ENCODE assay signal across 9 cellular contexts in the genomic region with DNA sequence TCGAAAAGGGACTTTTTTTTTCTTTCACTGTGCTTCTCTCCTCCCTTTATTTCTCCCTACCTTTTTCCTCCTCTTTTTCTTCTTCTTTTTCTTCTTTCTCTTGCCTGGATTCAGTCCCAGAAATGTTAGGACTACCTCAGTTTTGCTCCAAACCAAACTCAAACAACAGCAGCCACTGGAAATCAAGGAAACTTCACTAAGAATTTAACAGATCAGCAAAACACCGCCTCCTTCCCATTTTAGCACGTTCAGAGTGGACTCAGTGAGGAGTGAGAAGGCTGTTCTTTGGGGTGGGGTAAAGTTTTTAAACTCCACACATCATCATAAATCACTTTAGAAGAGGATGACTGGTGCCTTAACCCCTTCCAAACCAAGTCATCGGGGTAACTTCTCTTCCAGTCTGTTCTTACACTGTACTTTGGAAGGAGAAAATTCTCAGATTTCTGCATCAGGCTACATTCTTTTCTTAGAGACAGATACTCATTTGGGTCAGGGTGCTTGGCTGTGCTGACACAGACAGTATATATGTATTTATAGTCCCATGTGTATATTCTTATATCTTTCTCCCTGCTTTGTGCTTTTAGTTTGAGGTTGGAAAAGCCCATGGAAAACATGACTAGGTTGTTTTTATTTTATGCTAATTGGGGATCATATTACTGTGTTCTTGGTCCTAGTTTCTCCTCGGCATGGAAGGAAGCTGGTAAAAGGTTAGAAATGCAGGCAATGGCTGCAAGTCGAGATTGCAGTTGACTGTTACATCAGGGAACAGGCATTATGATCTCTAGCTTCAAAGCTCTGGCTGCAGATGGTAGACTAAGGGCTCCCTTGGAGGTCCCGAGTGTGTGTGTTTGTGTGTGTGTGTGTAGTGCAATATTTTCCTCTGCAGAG. TPM values are rescaled to one million over a fixed set of nuclear protein-coding genes. Genes with fewer than 3 reads are reported as not detected.
A peak's percentile ranks its signal among the peaks of the same experiment; 100 is the strongest.
DNase-seq lines count a peak whose midpoint lies in the region; ATAC-seq lines count a peak whose summit lies in the region.
"Had no signal": no experiment of that assay in that cellular context is flagged by ENCODE, and none has a peak within 500 bp of the region (broad histone marks: within the 10 kb centered on the region; RNA-seq: fewer than 3 reads in every experiment).

A gene with protein sequence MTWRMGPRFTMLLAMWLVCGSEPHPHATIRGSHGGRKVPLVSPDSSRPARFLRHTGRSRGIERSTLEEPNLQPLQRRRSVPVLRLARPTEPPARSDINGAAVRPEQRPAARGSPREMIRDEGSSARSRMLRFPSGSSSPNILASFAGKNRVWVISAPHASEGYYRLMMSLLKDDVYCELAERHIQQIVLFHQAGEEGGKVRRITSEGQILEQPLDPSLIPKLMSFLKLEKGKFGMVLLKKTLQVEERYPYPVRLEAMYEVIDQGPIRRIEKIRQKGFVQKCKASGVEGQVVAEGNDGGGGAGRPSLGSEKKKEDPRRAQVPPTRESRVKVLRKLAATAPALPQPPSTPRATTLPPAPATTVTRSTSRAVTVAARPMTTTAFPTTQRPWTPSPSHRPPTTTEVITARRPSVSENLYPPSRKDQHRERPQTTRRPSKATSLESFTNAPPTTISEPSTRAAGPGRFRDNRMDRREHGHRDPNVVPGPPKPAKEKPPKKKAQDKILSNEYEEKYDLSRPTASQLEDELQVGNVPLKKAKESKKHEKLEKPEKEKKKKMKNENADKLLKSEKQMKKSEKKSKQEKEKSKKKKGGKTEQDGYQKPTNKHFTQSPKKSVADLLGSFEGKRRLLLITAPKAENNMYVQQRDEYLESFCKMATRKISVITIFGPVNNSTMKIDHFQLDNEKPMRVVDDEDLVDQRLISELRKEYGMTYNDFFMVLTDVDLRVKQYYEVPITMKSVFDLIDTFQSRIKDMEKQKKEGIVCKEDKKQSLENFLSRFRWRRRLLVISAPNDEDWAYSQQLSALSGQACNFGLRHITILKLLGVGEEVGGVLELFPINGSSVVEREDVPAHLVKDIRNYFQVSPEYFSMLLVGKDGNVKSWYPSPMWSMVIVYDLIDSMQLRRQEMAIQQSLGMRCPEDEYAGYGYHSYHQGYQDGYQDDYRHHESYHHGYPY (minus strand): TSS at position 280 of the 888 bp plus-strand sequence. CDS start 1,238 bp downstream, outside the sequence.

- H3K27ac ChIP-seq in SK-N-MC: peak within 1 kb of the TSS; percentile 33; the same call in 1 of the 2 replicates

- H3K9ac ChIP-seq in SK-N-MC (ENCODE audit: insufficient read length): peak within 1 kb of the TSS; percentile 56

- H3K36me3 ChIP-seq in SK-N-MC (ENCODE audit: insufficient read depth, low read length): no peaks in the 10 kb centered on the region

- ATAC-seq in HG02642 (IDR thresholded peaks at IDR 0.05; ENCODE audit: poor library complexity, unreplicated experiment) (no peak), GM18868 (IDR thresholded peaks at IDR 0.05; ENCODE audit: unreplicated experiment) (no peak), GM21825 (IDR thresholded peaks at IDR 0.05; ENCODE audit: unreplicated experiment) (no peak)
- ATAC-seq: activated CD8-positive, alpha-beta memory T cell treated with anti-CD3 and anti-CD28 coated beads, Interleukin-2, amount 10 ng/mL, durations not matched to agents 7 days and 5 days had no signal

- H3K9me3 ChIP-seq in SK-N-MC (ENCODE audit: low read depth, low read length): no peaks in the 10 kb centered on the region

- H3K4me3 ChIP-seq in SK-N-MC: peak within 1 kb of the TSS; percentile 53

- DNase-seq in GM04503 (ENCODE audit: low read depth): peak; percentile 80
- no peak for DNase-seq in SK-N-MC (ENCODE audit: low read depth, low spot score)
- peak; percentile 70 for DNase-seq in foreskin melanocyte
- DNase-seq in pulmonary artery endothelial cell (ENCODE audit: low read depth, low spot score): peak; percentile 77
- DNase-seq in effector CD8-positive, alpha-beta T cell (lab: John Stamatoyannopoulos, UW): no peak
- DNase-seq: activated CD8-positive, alpha-beta memory T cell treated with anti-CD3 and anti-CD28 coated beads, Interleukin-2, amount 10 ng/mL, durations not matched to agents 7 days and 5 days had no signal

RNA-seq across cellular contexts. Expression of the gene that starts here (rescaled TPM):
- total RNA-seq in pulmonary artery endothelial cell: 20.5 and 30.5 TPM in 2 replicates

Comparison
In these comparisons a context has a peak if more than half of its experiments do, and no peak if none do; other contexts are left out.
1. DNase-seq: peak in GM04503 (single experiment), foreskin melanocyte (single experiment) and pulmonary artery endothelial cell (single experiment); none in SK-N-MC (single experiment) and effector CD8-positive, alpha-beta T cell (single experiment).